Comparison of ENCODE assay signal across 17 cellular contexts in genomic region chr12:102896067-102896466, GRCh38. TPM values are rescaled to one million over a fixed set of nuclear protein-coding genes. Genes with fewer than 3 reads are reported as not detected.
A peak's percentile ranks its signal among the peaks of the same experiment; 100 is the strongest.
DNase-seq lines count a peak whose midpoint lies in the region; ATAC-seq, FAIRE-seq and TF ChIP-seq lines count a peak whose summit lies in the region.
"Had no signal": no experiment of that assay in that cellular context is flagged by ENCODE, and none has a peak within 500 bp of the region (broad histone marks: within the 10 kb centered on the region; RNA-seq: fewer than 3 reads in every experiment).

No MANE protein-coding gene starts in this region.

- TF ChIP-seq CTCF in GM12878 (IDR thresholded peaks at IDR 0.05 in 2 of 3, conservative IDR thresholded peaks at IDR 0.05 in 1 of 3; ENCODE audit: control insufficient read depth in 2 of 3, extremely low read depth in 1 of 3, insufficient read depth in 1 of 3, low read depth in 3 of 3, low read length in 3 of 3) (peak in 2 of 3 experiments; percentile 13 to 34; a peak in 2 of 6 replicates), right lobe of liver (IDR thresholded peaks at IDR 0.05) (peak in 3 of 4 donors; percentile 10 to 11 (median 10))

- peak; percentile 21 for DNase-seq in NCI-H82 (lab: John Stamatoyannopoulos, UW)
- no peak for DNase-seq in NCI-H82 treated with DMSO at 0.1 percent for 48 hours (lab: John Stamatoyannopoulos, UW; ENCODE audit: unreplicated experiment)
- DNase-seq in Karpas-422 = peak; percentile 52
- no peak for DNase-seq in GM12878 (ENCODE audit: low read depth, low spot score)
- DNase-seq in right lobe of liver = no peak
- DNase-seq in NCI-H187 treated with DMSO at 0.1 percent for 48 hours (lab: John Stamatoyannopoulos, UW) = no peak
- no peak for DNase-seq in HCEC 1CT
- DNase-seq: Caco-2, GF-D8, GM23248, MV-4-11, NCI-H1417 treated with DMSO at 0.1 percent for 48 hours, SHP77 treated with DMSO at 0.1 percent for 48 hours had no signal

- H3K9me3 ChIP-seq in Karpas-422 (ENCODE audit: low read length) (no peaks in the 10 kb centered on the region), GM12878 (replicated peaks; ENCODE audit: control insufficient read depth, insufficient read depth, low read length) (no peaks in the 10 kb centered on the region), right lobe of liver (no peaks in the 10 kb centered on the region)
- H3K9me3 ChIP-seq: Caco-2 had no signal

- RAD21 ChIA-PET in GM12878 (lab: Charles Lee; ENCODE audit: unreplicated experiment) = no interaction called here

- CTCF ChIA-PET in GM12878 (lab: Yijun Ruan, JAX) = interaction anchor here (1.0 to 5.6 kb wide), 4 partner anchors 13 to 652 kb away, joined by 3 to 60 read pairs (median 8); no protein-coding TSS in a partner anchor

- TF ChIP-seq EP300 in GM12878 (IDR thresholded peaks at IDR 0.05; ENCODE audit: borderline replicate concordance in 1 of 2, control insufficient read depth in 1 of 2, low read depth in 2 of 2, low read length in 2 of 2) = no peak

- H4K20me1 ChIP-seq in Karpas-422 (ENCODE audit: insufficient read depth, low read depth, low read length) (no peaks in the 10 kb centered on the region), GM12878 (ENCODE audit: control insufficient read depth, insufficient read depth) (no peaks in the 10 kb centered on the region)

- H3K79me2 ChIP-seq in Karpas-422 (ENCODE audit: low read length) (no peaks in the 10 kb centered on the region), GM12878 (ENCODE audit: control insufficient read depth, insufficient read depth, low read length) (no peaks in the 10 kb centered on the region)

- H3K36me3 ChIP-seq in Karpas-422 (ENCODE audit: insufficient read depth, low read length) (no peaks in the 10 kb centered on the region), GM12878 (ENCODE audit: control insufficient read depth in 2 of 2, insufficient read depth in 2 of 2, low read length in 1 of 2) (no peaks in the 10 kb centered on the region), right lobe of liver (peaks cover 0 to 60% (median 13%) of the 10 kb centered on the region in 4 donors)

- ATAC-seq in GM12878 (peak; percentile 81), right lobe of liver (peak in 3 of 4 donors; percentile 19 to 39 (median 28)), GM19463 (IDR thresholded peaks at IDR 0.05; ENCODE audit: unreplicated experiment) (no peak)

- H3K9ac ChIP-seq in Karpas-422 (ENCODE audit: low read length) (no peak overlapping the region), GM12878 (ENCODE audit: control insufficient read depth, insufficient read depth, low read length) (no peak overlapping the region)
- H3K9ac ChIP-seq: GM23248 had no signal

- H3K4me1 ChIP-seq in Karpas-422 (ENCODE audit: low read length) = no peaks in the 10 kb centered on the region
- no peaks in the 10 kb centered on the region for H3K4me1 ChIP-seq in GM12878 (ENCODE audit: control insufficient read depth, insufficient read depth, low read length)
- peaks cover 0 to 59% (median 15%) of the 10 kb centered on the region in 4 donors for H3K4me1 ChIP-seq in right lobe of liver

- no peak overlapping the region for H2AFZ ChIP-seq in Karpas-422 (ENCODE audit: low read length)
- no peak overlapping the region for H2AFZ ChIP-seq in GM12878 (ENCODE audit: control insufficient read depth, low read depth, low read length)
- H2AFZ ChIP-seq: GM23248 had no signal

- no peaks in the 10 kb centered on the region for H3K9me2 ChIP-seq in Karpas-422 (replicated peaks; ENCODE audit: insufficient read depth, low read length)

- no peak for FAIRE-seq in GM12878 (lab: Jason Lieb, UNC)
- FAIRE-seq: A204.1 had no signal

- in situ Hi-C loops in GM12878 (cut with MboI) = no loop called here

- H3K4me3 ChIP-seq in Karpas-422 (ENCODE audit: low read length) = no peak overlapping the region
- H3K4me3 ChIP-seq in GM12878 = no peak overlapping the region
- no peak overlapping the region for H3K4me3 ChIP-seq in right lobe of liver
- H3K4me3 ChIP-seq: GM23248 had no signal

- H3K27ac ChIP-seq in Karpas-422 (ENCODE audit: low read length) (no peak overlapping the region), GM12878 (ENCODE audit: control insufficient read depth, insufficient read depth) (no peak overlapping the region), right lobe of liver (no peak overlapping the region)
- H3K27ac ChIP-seq: GM23248 had no signal

- TF ChIP-seq RAD21 in GM12878 (IDR thresholded peaks at IDR 0.05; ENCODE audit: insufficient read depth, low read depth, low read length) = no peak

- POLR2A ChIA-PET in GM12878 (lab: Charles Lee) = no interaction called here

- WGBS in GM12878 (ENCODE audit: insufficient coverage, insufficient replicate concordance, low lambda C conversion rate, missing lambda C conversion rate) = 83% methylated on average over 1 of the region's 1 CpG
- WGBS in right lobe of liver (ENCODE audit: insufficient coverage, low coverage, low lambda C conversion rate, missing lambda C conversion rate) = 42% methylated on average over 1 of the region's 1 CpG

- no TSS peak for BruUV-seq in GM12878 (replicated peaks; lab: Mats Ljungman, UMichigan)

- H3K27me3 ChIP-seq in Karpas-422 (ENCODE audit: low read length) (no peaks in the 10 kb centered on the region), GM12878 (replicated peaks in 1 of 2; ENCODE audit: control insufficient read depth in 2 of 2, insufficient read depth in 2 of 2, low read length in 1 of 2) (0 out of 4 replicates have a peak, but pooled peaks cover 0 to 2% of the 10 kb centered on the region in 2 experiments), right lobe of liver (no peaks in the 10 kb centered on the region)

- TF ChIP-seq POLR2A in GM12878 (IDR thresholded peaks at IDR 0.05; ENCODE audit: low read depth, low read length) = no peak
- TF ChIP-seq POLR2A in right lobe of liver (IDR thresholded peaks at IDR 0.05) = no peak

- SMC1A ChIA-PET in GM12878 (lab: Charles Lee; ENCODE audit: uncharacterized antibody, unreplicated experiment) = interaction anchor here (1.0 kb wide), 1 partner anchor 12 kb away, joined by 3 read pairs; no protein-coding TSS in a partner anchor

- intact Hi-C loops in GM12878 (cut with micrococcal nuclease; ENCODE audit: unreplicated experiment) (no loop called here), right lobe of liver (cut with DNase I) (no loop called here)

- H3K4me2 ChIP-seq in Karpas-422 (ENCODE audit: low read depth, low read length, poor library complexity, severe bottlenecking) (no peak overlapping the region), GM12878 (ENCODE audit: control insufficient read depth, insufficient read depth) (no peak overlapping the region)

TF ChIP-seq in GM12878, 131 proteins besides CTCF, POLR2A, EP300 and RAD21 (continues in another document):
- TF ChIP-seq, protein P1, sequence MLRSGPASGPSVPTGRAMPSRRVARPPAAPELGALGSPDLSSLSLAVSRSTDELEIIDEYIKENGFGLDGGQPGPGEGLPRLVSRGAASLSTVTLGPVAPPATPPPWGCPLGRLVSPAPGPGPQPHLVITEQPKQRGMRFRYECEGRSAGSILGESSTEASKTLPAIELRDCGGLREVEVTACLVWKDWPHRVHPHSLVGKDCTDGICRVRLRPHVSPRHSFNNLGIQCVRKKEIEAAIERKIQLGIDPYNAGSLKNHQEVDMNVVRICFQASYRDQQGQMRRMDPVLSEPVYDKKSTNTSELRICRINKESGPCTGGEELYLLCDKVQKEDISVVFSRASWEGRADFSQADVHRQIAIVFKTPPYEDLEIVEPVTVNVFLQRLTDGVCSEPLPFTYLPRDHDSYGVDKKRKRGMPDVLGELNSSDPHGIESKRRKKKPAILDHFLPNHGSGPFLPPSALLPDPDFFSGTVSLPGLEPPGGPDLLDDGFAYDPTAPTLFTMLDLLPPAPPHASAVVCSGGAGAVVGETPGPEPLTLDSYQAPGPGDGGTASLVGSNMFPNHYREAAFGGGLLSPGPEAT (IDR thresholded peaks at IDR 0.05; ENCODE audit: low read depth) = no peak
- TF ChIP-seq CHD1 (IDR thresholded peaks at IDR 0.05; ENCODE audit: low read depth, low read length) = no peak

RNA-seq across cellular contexts. Expression of gene PAH, which starts 21.0 kb away (rescaled TPM):
- 0.19 and 0.61 TPM in 2 replicates for total RNA-seq in Karpas-422 (2014; rRNA removed; shearing (Covaris generic); ENCODE audit: low replicate concordance)
- total RNA-seq in GM12878 (2013; cell fraction: nucleolus; rRNA removed) = 2.7 and 3.0 TPM in 2 replicates
- 0.28 and 0.38 TPM in 2 replicates for total RNA-seq in GM12878 (2014; rRNA removed)
- total RNA-seq in GM12878 (2014; rRNA removed; fragmentation: Illumina TruSeq; extraction: Trizol) = 0.27 and 0.37 TPM in 2 replicates
- 1.0 and 1.9 TPM in 2 replicates for total RNA-seq in GM12878 (2021)
- polyA plus RNA-seq in GM12878 (2011; ENCODE audit: low read depth) = not detected
- 1.5 and 2.9 TPM in 2 replicates for polyA plus RNA-seq in GM12878 (2011; rRNA removed)
- polyA plus RNA-seq in GM12878 (2011; cell fraction: cytosol; rRNA removed) = 0.99 and 1.0 TPM in 2 replicates
- 5.1 and 6.1 TPM in 2 replicates for polyA plus RNA-seq in GM12878 (2011; cell fraction: nucleus; rRNA removed)
- 0.15 TPM in 1 of 2 replicates, not detected in the other for polyA plus RNA-seq in GM12878 (2012)
- 0.24 and 4.8 TPM in 2 replicates for polyA plus RNA-seq in GM12878 (2014; fragmentation: Illumina TruSeq; extraction: Trizol)
- polyA plus RNA-seq in GM12878 (2014; fragmentation: Nextera tagmentation; extraction: Ambion mirVana) = under 1 TPM; 0.20 to 0.31 TPM
- polyA plus RNA-seq in GM12878 (2014; rRNA removed) = 0.34 and 0.55 TPM in 2 replicates
- polyA plus RNA-seq in GM12878 (2016; fragmentation: Nextera tagmentation; extraction: Ambion mirVana) = under 1 TPM in 1 of 2 experiments, not detected in 1; 0.60 TPM
- polyA minus RNA-seq in GM12878 (2011; rRNA and poly(A)+ RNA removed) = 0.82 and 1.3 TPM in 2 replicates
- not detected in 2 replicates for polyA minus RNA-seq in GM12878 (2011; cell fraction: cytosol; rRNA and poly(A)+ RNA removed)
- polyA minus RNA-seq in GM12878 (2011; cell fraction: nucleus; rRNA and poly(A)+ RNA removed) = 2.2 and 2.3 TPM in 2 replicates
- total RNA-seq in right lobe of liver = 1,000 to 10,000 TPM in 3 of 6 experiments, 100 to 1,000 TPM in 3; 873 to 2,034 (median 1,035) TPM
- total RNA-seq: GM23248; T-helper 2 cell treated with Interferon-gamma antibody and Interleukin-4, amounts not matched to agents 100 ng/mL and 5 ng/mL, for 36 hours had no signal
- polyA plus RNA-seq: CD14-positive monocyte, GM23248 had no signal

Comparison
In these comparisons a context has a peak if more than half of its experiments do, and no peak if none do; other contexts are left out.
1. DNase-seq: peak in NCI-H82 (single experiment) and Karpas-422 (single experiment); none in NCI-H82 treated with DMSO at 0.1 percent for 48 hours (single experiment), GM12878 (single experiment), right lobe of liver (0 of 3), NCI-H187 treated with DMSO at 0.1 percent for 48 hours (single experiment) and HCEC 1CT (single experiment).
2. RNA of gene PAH, which starts 21.0 kb away (total RNA-seq): 873 to 2,034 TPM in right lobe of liver; 0.27 to 3.0 TPM in GM12878 and 0.19 to 0.61 TPM in Karpas-422; every median in the first group is over 100 times any median in the second.